Comparison of ENCODE assay signal across 8 cellular contexts in the genomic region with DNA sequence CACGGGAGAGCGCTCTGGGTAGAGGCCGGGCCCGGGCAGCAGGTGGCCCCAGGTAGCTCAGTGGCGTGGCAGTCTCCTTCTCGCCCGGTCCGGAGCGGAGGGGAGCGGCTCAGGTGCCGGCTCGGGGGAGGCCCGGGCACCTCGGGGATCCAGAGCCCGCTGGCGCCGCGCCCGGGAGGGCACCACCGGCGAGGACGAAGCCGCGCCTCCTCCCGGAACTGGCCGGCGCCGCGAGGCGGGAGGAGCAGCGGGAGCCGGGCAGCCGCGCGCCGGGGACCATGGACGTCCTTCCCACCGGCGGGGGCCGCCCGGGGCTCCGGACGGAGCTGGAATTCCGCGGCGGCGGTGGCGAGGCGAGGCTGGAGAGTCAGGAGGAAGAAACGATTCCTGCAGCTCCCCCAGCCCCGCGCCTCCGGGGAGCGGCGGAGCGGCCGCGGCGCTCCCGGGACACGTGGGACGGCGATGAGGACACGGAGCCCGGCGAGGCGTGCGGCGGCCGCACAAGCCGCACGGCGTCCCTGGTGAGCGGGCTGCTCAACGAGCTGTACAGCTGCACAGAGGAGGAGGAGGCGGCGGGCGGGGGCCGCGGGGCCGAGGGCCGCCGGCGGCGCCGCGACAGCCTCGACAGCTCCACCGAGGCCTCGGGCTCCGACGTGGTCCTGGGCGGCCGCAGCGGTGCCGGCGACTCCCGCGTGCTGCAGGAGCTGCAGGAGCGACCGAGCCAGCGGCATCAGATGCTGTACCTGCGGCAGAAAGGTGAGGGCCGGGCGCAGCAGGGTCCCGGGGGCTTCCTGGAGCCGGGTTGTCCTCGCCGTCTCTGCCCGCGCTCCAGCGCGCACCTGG. TPM values are rescaled to one million over a fixed set of nuclear protein-coding genes. Genes with fewer than 3 reads are reported as not detected.
DNase-seq lines count a peak whose midpoint lies in the region; ATAC-seq and TF ChIP-seq lines count a peak whose summit lies in the region.

No MANE protein-coding gene starts in this region.

- H3K4me1 ChIP-seq in esophagus muscularis mucosa: peaks cover 7 to 26% (median 21%) of the 10 kb centered on the region in 4 donors
- H3K4me1 ChIP-seq in naive thymus-derived CD4-positive, alpha-beta T cell (ENCODE audit: control insufficient read depth in 2 of 2, insufficient read depth in 2 of 2, low read length in 2 of 2): peaks cover 6 to 14% of the 10 kb centered on the region in 2 donors

- no peak for TF ChIP-seq RAD21 in Ishikawa (IDR thresholded peaks at IDR 0.05; ENCODE audit: low read depth)

- TF ChIP-seq CTCF in esophagus muscularis mucosa (IDR thresholded peaks at IDR 0.05): no peak

- H3K27me3 Mint-ChIP-seq in activated CD4-positive, alpha-beta T cell treated with anti-CD3 and anti-CD28 coated beads, Interleukin-2, amount 10 ng/mL, durations not matched to agents 24 days and 14 days: peaks cover 76% of the 10 kb centered on the region
- H3K27me3 Mint-ChIP-seq in naive thymus-derived CD4-positive, alpha-beta T cell: peaks cover 76 to 87% (median 82%) of the 10 kb centered on the region in 5 donors

- H3K9me3 ChIP-seq in esophagus muscularis mucosa: peaks cover 0 to 9% (median 2%) of the 10 kb centered on the region in 4 donors
- peaks cover 0 to 4% (median 0%) of the 10 kb centered on the region in 3 experiments for H3K9me3 ChIP-seq in naive thymus-derived CD4-positive, alpha-beta T cell (ENCODE audit: control insufficient read depth in 2 of 3, low read length in 3 of 3)

- TF ChIP-seq EP300 in Ishikawa (IDR thresholded peaks at IDR 0.05; ENCODE audit: borderline replicate concordance) (no peak), esophagus muscularis mucosa (IDR thresholded peaks at IDR 0.05) (no peak)

- H3K27ac Mint-ChIP-seq in activated CD4-positive, alpha-beta T cell treated with anti-CD3 and anti-CD28 coated beads, Interleukin-2, amount 10 ng/mL, durations not matched to agents 24 days and 14 days: no peak overlapping the region
- no peak overlapping the region for H3K27ac Mint-ChIP-seq in naive thymus-derived CD4-positive, alpha-beta T cell

- H3K4me3 Mint-ChIP-seq in activated CD4-positive, alpha-beta T cell treated with anti-CD3 and anti-CD28 coated beads, Interleukin-2, amount 10 ng/mL, durations not matched to agents 24 days and 14 days: peak overlapping the region; percentile 82
- H3K4me3 Mint-ChIP-seq in naive thymus-derived CD4-positive, alpha-beta T cell: peak overlapping the region; percentile 79 to 90 (median 86)

- 1% methylated on average over 28 of the region's 113 CpGs for WGBS in esophagus muscularis mucosa

- H3K36me3 Mint-ChIP-seq in activated CD4-positive, alpha-beta T cell treated with anti-CD3 and anti-CD28 coated beads, Interleukin-2, amount 10 ng/mL, durations not matched to agents 24 days and 14 days (ENCODE audit: low read depth): peaks cover 6% of the 10 kb centered on the region
- H3K36me3 Mint-ChIP-seq in naive thymus-derived CD4-positive, alpha-beta T cell: peaks cover 0 to 21% (median 8%) of the 10 kb centered on the region in 5 donors

- H3K9me3 Mint-ChIP-seq in activated CD4-positive, alpha-beta T cell treated with anti-CD3 and anti-CD28 coated beads, Interleukin-2, amount 10 ng/mL, durations not matched to agents 24 days and 14 days: peaks cover 17% of the 10 kb centered on the region
- peaks cover 8 to 33% (median 20%) of the 10 kb centered on the region in 11 donors for H3K9me3 Mint-ChIP-seq in naive thymus-derived CD4-positive, alpha-beta T cell

- ATAC-seq in naive thymus-derived CD4-positive, alpha-beta T cell: peak; percentile 69
- ATAC-seq in HG03039 (IDR thresholded peaks at IDR 0.05; ENCODE audit: unreplicated experiment): no peak

- CTCF ChIA-PET in naive thymus-derived CD4-positive, alpha-beta T cell (lab: Charles Lee): no interaction called here

- H3K27ac ChIP-seq in esophagus muscularis mucosa (replicated peaks in 1 of 4): peak overlapping the region in 3 of 4 donors; percentile 44 to 57 (median 53)
- H3K27ac ChIP-seq in naive thymus-derived CD4-positive, alpha-beta T cell (ENCODE audit: low read depth, low read length): no peak overlapping the region

- TF ChIP-seq POLR2A in esophagus muscularis mucosa (IDR thresholded peaks at IDR 0.05; ENCODE audit: low read depth): no peak

- peak overlapping the region; percentile 63 to 77 (median 66) for H3K4me3 ChIP-seq in esophagus muscularis mucosa
- H3K4me3 ChIP-seq in naive thymus-derived CD4-positive, alpha-beta T cell (ENCODE audit: low read length): peak overlapping the region; percentile 25

- H3K36me3 ChIP-seq in esophagus muscularis mucosa: no peaks in the 10 kb centered on the region
- H3K36me3 ChIP-seq in naive thymus-derived CD4-positive, alpha-beta T cell (ENCODE audit: control insufficient read depth in 2 of 3, insufficient read depth in 3 of 3, low read length in 3 of 3): no peaks in the 10 kb centered on the region

- H3K4me1 Mint-ChIP-seq in activated CD4-positive, alpha-beta T cell treated with anti-CD3 and anti-CD28 coated beads, Interleukin-2, amount 10 ng/mL, durations not matched to agents 24 days and 14 days: peaks cover 10% of the 10 kb centered on the region
- H3K4me1 Mint-ChIP-seq in naive thymus-derived CD4-positive, alpha-beta T cell: peaks cover 15 to 21% (median 18%) of the 10 kb centered on the region in 7 donors

- POLR2A ChIA-PET in naive thymus-derived CD4-positive, alpha-beta T cell (lab: Charles Lee): interaction anchor here (0.5 to 1.0 kb wide), 3 partner anchors 9 to 1410 kb away, joined by 3 read pairs; no protein-coding TSS in a partner anchor

- intact Hi-C loops in activated CD4-positive, alpha-beta T cell treated with anti-CD3 and anti-CD28 coated beads, Interleukin-2, amount 10 ng/mL, durations not matched to agents 24 days and 14 days (cut with micrococcal nuclease): loop anchor here (10.0 kb wide), 1 partner anchor 236 kb away; no protein-coding TSS in a partner anchor
- intact Hi-C loops in esophagus muscularis mucosa (cut with DNase I): no loop called here
- intact Hi-C loops in naive thymus-derived CD4-positive, alpha-beta T cell (cut with micrococcal nuclease): loop anchor here in 1 of 2 donors (1.0 kb wide), 1 partner anchor 21 kb away; a partner anchor contains a TSS

- peaks cover 6 to 55% (median 24%) of the 10 kb centered on the region in 4 donors for H3K27me3 ChIP-seq in esophagus muscularis mucosa
- H3K27me3 ChIP-seq in naive thymus-derived CD4-positive, alpha-beta T cell (ENCODE audit: control insufficient read depth in 2 of 2, insufficient read depth in 2 of 2, low read length in 2 of 2): peaks cover 24 to 31% of the 10 kb centered on the region in 2 donors

- peak; percentile 10 for DNase-seq in NOMO-1 treated with DMSO at 0.1 percent for 48 hours (lab: John Stamatoyannopoulos, UW; ENCODE audit: unreplicated experiment)
- DNase-seq in NOMO-1 treated with dmso at 0.1 percent for 144 hours (lab: John Stamatoyannopoulos, UW; ENCODE audit: unreplicated experiment): no peak
- peak; percentile 69 for DNase-seq in activated CD4-positive, alpha-beta T cell treated with anti-CD3 and anti-CD28 coated beads, Interleukin-2, amount 10 ng/mL, durations not matched to agents 24 days and 14 days
- no peak for DNase-seq in esophagus muscularis mucosa (ENCODE audit: extremely low spot score)
- DNase-seq in naive thymus-derived CD4-positive, alpha-beta T cell: peak in 4 of 9 donors; percentile 10 to 37 (median 16)
- no peak for DNase-seq in NCI-H446 treated with DMSO at 0.1 percent for 48 hours (lab: John Stamatoyannopoulos, UW)

TF ChIP-seq in Ishikawa, 13 proteins besides CTCF, POLR2A, EP300 and RAD21:
- TF ChIP-seq CREB1 (IDR thresholded peaks at IDR 0.05; ENCODE audit: low read depth) (no peak), CEBPB (IDR thresholded peaks at IDR 0.05) (no peak), NFIC (IDR thresholded peaks at IDR 0.05) (peak; percentile 80; the same call in 1 of the 2 replicates), TAF1 (IDR thresholded peaks at IDR 0.05; ENCODE audit: low read depth) (peak; percentile 62), EGR1 (IDR thresholded peaks at IDR 0.05) (peak; percentile 22; the same call in 1 of the 2 replicates), ZBTB7A (IDR thresholded peaks at IDR 0.05; ENCODE audit: low read depth) (peak; percentile 64; the same call in 1 of the 2 replicates), TCF12 (IDR thresholded peaks at IDR 0.05; ENCODE audit: low read depth) (0 out of 2 replicates have a peak, but pooled peaks have one; percentile 77)
- TF ChIP-seq, protein P1, sequence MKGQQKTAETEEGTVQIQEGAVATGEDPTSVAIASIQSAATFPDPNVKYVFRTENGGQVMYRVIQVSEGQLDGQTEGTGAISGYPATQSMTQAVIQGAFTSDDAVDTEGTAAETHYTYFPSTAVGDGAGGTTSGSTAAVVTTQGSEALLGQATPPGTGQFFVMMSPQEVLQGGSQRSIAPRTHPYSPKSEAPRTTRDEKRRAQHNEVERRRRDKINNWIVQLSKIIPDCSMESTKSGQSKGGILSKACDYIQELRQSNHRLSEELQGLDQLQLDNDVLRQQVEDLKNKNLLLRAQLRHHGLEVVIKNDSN (IDR thresholded peaks at IDR 0.05): peak; percentile 50
- TF ChIP-seq, protein P2, sequence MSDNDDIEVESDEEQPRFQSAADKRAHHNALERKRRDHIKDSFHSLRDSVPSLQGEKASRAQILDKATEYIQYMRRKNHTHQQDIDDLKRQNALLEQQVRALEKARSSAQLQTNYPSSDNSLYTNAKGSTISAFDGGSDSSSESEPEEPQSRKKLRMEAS (IDR thresholded peaks at IDR 0.05): peak; percentile 87

RNA-seq across cellular contexts. Expression of a gene that starts 21.5 kb away (rescaled TPM):
- total RNA-seq in activated CD4-positive, alpha-beta T cell treated with anti-CD3 and anti-CD28 coated beads, Interleukin-2, amount 10 ng/mL, durations not matched to agents 24 days and 14 days: 19.9 and 20.5 TPM in 2 replicates
- 10 to 100 TPM; 71.0 to 92.9 (median 89.9) TPM for total RNA-seq in esophagus muscularis mucosa
- 10 to 100 TPM; 24.4 to 62.8 (median 35.2) TPM for total RNA-seq in naive thymus-derived CD4-positive, alpha-beta T cell
- 10 to 100 TPM; 39.5 to 48.2 TPM for polyA plus RNA-seq in naive thymus-derived CD4-positive, alpha-beta T cell

RNA-seq across cellular contexts. Expression of a gene that starts 43.7 kb away (rescaled TPM):
- 0.95 and 1.7 TPM in 2 replicates for total RNA-seq in activated CD4-positive, alpha-beta T cell treated with anti-CD3 and anti-CD28 coated beads, Interleukin-2, amount 10 ng/mL, durations not matched to agents 24 days and 14 days
- total RNA-seq in esophagus muscularis mucosa: 1 to 10 TPM; 1.9 to 4.0 (median 2.7) TPM
- 1 to 10 TPM in 2 of 5 experiments, under 1 TPM in 2, not detected in 1; 0.45 to 1.5 (median 0.80) TPM for total RNA-seq in naive thymus-derived CD4-positive, alpha-beta T cell
- under 1 TPM; 0.13 to 0.52 TPM for polyA plus RNA-seq in naive thymus-derived CD4-positive, alpha-beta T cell

Comparison
In these comparisons a context has a peak if more than half of its experiments do, and no peak if none do; other contexts are left out.
1. DNase-seq: peak in NOMO-1 treated with DMSO at 0.1 percent for 48 hours (single experiment) and activated CD4-positive, alpha-beta T cell treated with anti-CD3 and anti-CD28 coated beads, Interleukin-2, amount 10 ng/mL, durations not matched to agents 24 days and 14 days (single experiment); none in NOMO-1 treated with dmso at 0.1 percent for 144 hours (single experiment), esophagus muscularis mucosa (single experiment) and NCI-H446 treated with DMSO at 0.1 percent for 48 hours (single experiment).